Comparison of ENCODE assay signal across 26 cellular contexts in the genomic region with DNA sequence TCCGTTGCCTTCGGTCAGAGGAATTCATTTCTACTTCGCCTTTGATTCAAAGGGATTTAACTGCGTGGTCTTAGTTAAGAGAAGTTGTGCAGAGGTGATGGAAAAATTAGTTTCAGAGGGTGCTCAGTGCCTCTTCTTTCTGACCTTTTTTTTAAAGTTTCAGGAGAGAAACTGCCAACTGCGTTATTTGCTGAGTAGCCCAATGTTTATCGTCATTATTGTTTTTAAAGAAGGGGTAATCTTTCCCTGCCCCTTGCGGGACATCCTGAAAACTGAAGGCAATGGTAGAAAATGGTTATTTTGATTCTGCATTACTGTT. TPM values are rescaled to one million over a fixed set of nuclear protein-coding genes. Genes with fewer than 3 reads are reported as not detected.
"Had no signal": no experiment of that assay in that cellular context is flagged by ENCODE, and none has a peak within 500 bp of the region (broad histone marks: within the 10 kb centered on the region; RNA-seq: fewer than 3 reads in every experiment).

No MANE protein-coding gene starts in this region.

- H3K9me3 ChIP-seq: right atrium auricular region had no signal

- H3K9me3 Mint-ChIP-seq: activated CD4-positive, alpha-beta T cell treated with anti-CD3 and anti-CD28 coated beads, Interleukin-2, amount 10 ng/mL, durations not matched to agents 7 days and 5 days; activated naive CD4-positive, alpha-beta T cell treated with anti-CD3 and anti-CD28 coated beads for 36 hours; activated T-cell treated with anti-CD3 and anti-CD28 coated beads, Interleukin-2, amount 50 U/mL, for 24 hours; nephron progenitor cell had no signal

- H3K27ac Mint-ChIP-seq: activated CD4-positive, alpha-beta T cell treated with anti-CD3 and anti-CD28 coated beads, Interleukin-2, amount 10 ng/mL, durations not matched to agents 7 days and 5 days; activated CD8-positive, alpha-beta T cell treated with anti-CD3 and anti-CD28 coated beads, Interleukin-2, amount 10 ng/mL, durations not matched to agents 7 days and 5 days; activated naive CD4-positive, alpha-beta T cell treated with anti-CD3 and anti-CD28 coated beads for 36 hours; activated T-cell treated with anti-CD3 and anti-CD28 coated beads, Interleukin-2, amount 50 U/mL, for 24 hours; nephron progenitor cell; progenitor cell of endocrine pancreas had no signal

- H3K4me1 ChIP-seq: foreskin keratinocyte had no signal

- DNase-seq: activated CD4-positive, alpha-beta T cell treated with anti-CD3 and anti-CD28 coated beads, Interleukin-2, amount 10 ng/mL, durations not matched to agents 7 days and 5 days; activated CD8-positive, alpha-beta T cell treated with anti-CD3 and anti-CD28 coated beads, Interleukin-2, amount 10 ng/mL, durations not matched to agents 7 days and 5 days; activated naive CD4-positive, alpha-beta T cell treated with anti-CD3 and anti-CD28 coated beads for 36 hours; activated T-cell treated with anti-CD3 and anti-CD28 coated beads, Interleukin-2, amount 50 U/mL, for 24 hours; anterior cingulate cortex; brain microvascular endothelial cell; central memory CD4-positive, alpha-beta T cell; dorsolateral prefrontal cortex; foreskin keratinocyte; head of caudate nucleus; nephron progenitor cell; stimulated activated naive CD8-positive, alpha-beta T cell treated with anti-CD3 and anti-CD28 coated beads, Interleukin-15, Interleukin-2, amounts not matched to agents 100 U/mL and 50 U/mL, for 24 hours; substantia nigra; T1000 had no signal

- H3K4me3 ChIP-seq: dorsolateral prefrontal cortex, lung, right atrium auricular region, tibial nerve had no signal

- H3K4me3 Mint-ChIP-seq: activated CD4-positive, alpha-beta T cell treated with anti-CD3 and anti-CD28 coated beads, Interleukin-2, amount 10 ng/mL, durations not matched to agents 7 days and 5 days; activated CD8-positive, alpha-beta T cell treated with anti-CD3 and anti-CD28 coated beads, Interleukin-2, amount 10 ng/mL, durations not matched to agents 7 days and 5 days; activated naive CD4-positive, alpha-beta T cell treated with anti-CD3 and anti-CD28 coated beads for 36 hours; activated T-cell treated with anti-CD3 and anti-CD28 coated beads, Interleukin-2, amount 50 U/mL, for 24 hours; nephron progenitor cell had no signal

- ATAC-seq: activated CD4-positive, CD25-positive, alpha-beta regulatory T cell treated with anti-CD3 and anti-CD28 coated beads, Interleukin-2, amount 50 U/mL, for 24 hours; activated CD8-positive, alpha-beta T cell treated with anti-CD3 and anti-CD28 coated beads, Interleukin-2, amount 10 ng/mL, durations not matched to agents 7 days and 5 days; foreskin keratinocyte; stimulated activated naive CD8-positive, alpha-beta T cell treated with anti-CD3 and anti-CD28 coated beads, Interleukin-15, Interleukin-2, amounts not matched to agents 100 U/mL and 50 U/mL, for 24 hours had no signal

- H3K27ac ChIP-seq: brain microvascular endothelial cell, dorsolateral prefrontal cortex, foreskin keratinocyte, right atrium auricular region, tibial nerve had no signal

- H3K36me3 ChIP-seq: brain microvascular endothelial cell, right atrium auricular region, tibial nerve had no signal

RNA-seq across cellular contexts. Expression of a gene that starts 11.0 kb away (rescaled TPM):
- total RNA-seq: activated CD4-positive, alpha-beta T cell treated with anti-CD3 and anti-CD28 coated beads, Interleukin-2, amount 10 ng/mL, durations not matched to agents 7 days and 5 days; activated CD8-positive, alpha-beta T cell treated with anti-CD3 and anti-CD28 coated beads, Interleukin-2, amount 10 ng/mL, durations not matched to agents 7 days and 5 days; activated naive CD4-positive, alpha-beta T cell treated with anti-CD3 and anti-CD28 coated beads for 36 hours; epithelial cell of proximal tubule; fibroblast of lung; foreskin keratinocyte; lung; myocyte; osteoblast; progenitor cell of endocrine pancreas; right atrium auricular region; skeletal muscle tissue; T-helper 1 cell treated with Interleukin-12 subunit alpha and Interleukin-12 subunit beta and Interleukin-4 antibody, amounts not matched to agents 30 ng/mL and 1 ng/mL, for 36 hours; tibial nerve had no signal
- polyA plus RNA-seq: fibroblast of lung, foreskin keratinocyte, keratinocyte, lung had no signal
